19 cellular contexts compared by ENCODE assay signal in the genomic region with DNA sequence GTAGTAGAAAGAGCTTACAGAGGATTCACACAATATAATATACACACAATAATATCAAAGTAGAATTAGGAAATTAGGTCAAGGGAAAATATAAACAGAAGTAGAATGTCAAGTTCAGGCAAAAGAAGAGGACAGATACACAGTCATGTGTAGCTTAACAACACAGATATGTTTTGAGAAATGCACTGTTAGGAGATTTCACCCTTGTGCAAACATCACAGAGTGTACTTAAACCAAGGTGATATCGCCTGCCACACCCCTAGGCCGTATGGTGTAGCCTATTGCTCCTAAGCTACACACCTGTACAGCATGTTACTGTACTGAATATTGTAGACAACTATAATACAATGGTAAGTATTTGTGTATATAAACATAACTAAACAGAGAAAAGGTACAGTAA.
DNase-seq lines count a peak whose midpoint lies in the region; ATAC-seq and TF ChIP-seq lines count a peak whose summit lies in the region.
"Had no signal": no experiment of that assay in that cellular context is flagged by ENCODE, and none has a peak within 500 bp of the region (broad histone marks: within the 10 kb centered on the region; RNA-seq: fewer than 3 reads in every experiment).

No MANE protein-coding gene starts in this region.

- H2AFZ ChIP-seq in hepatocyte (no peak overlapping the region), smooth muscle cell (ENCODE audit: low read depth) (peak overlapping the region; percentile 90)

- TF ChIP-seq POLR2A in Peyer's patch (IDR thresholded peaks at IDR 0.05), result no peak

- H3K79me2 ChIP-seq in hepatocyte (no peaks in the 10 kb centered on the region), smooth muscle cell (ENCODE audit: low read depth) (no peaks in the 10 kb centered on the region)

- ATAC-seq in HG03045 (IDR thresholded peaks at IDR 0.05; ENCODE audit: unreplicated experiment), result no peak
- ATAC-seq in GM21515 (IDR thresholded peaks at IDR 0.05; ENCODE audit: unreplicated experiment), result no peak
- ATAC-seq: activated CD8-positive, alpha-beta T cell treated with anti-CD3 and anti-CD28 coated beads, Interleukin-2, amount 10 ng/mL, durations not matched to agents 7 days and 5 days had no signal

- no peak overlapping the region for H3K4me2 ChIP-seq in hepatocyte
- peak overlapping the region; percentile 50 for H3K4me2 ChIP-seq in smooth muscle cell
- H3K4me2 ChIP-seq: BLaER1 treated with 17β-estradiol and CSF1 and Interleukin-3, amounts not matched to agents 10 nM and 100 nM had no signal

- DNase-seq in DMS53 treated with DMSO at 0.1 percent for 48 hours (lab: John Stamatoyannopoulos, UW; ENCODE audit: unreplicated experiment) (peak; percentile 52), Peyer's patch (peak in 2 of 3 donors; percentile 57 to 77), hepatocyte (ENCODE audit: low spot score) (peak; percentile 44), smooth muscle cell (lab: John Stamatoyannopoulos, UW; ENCODE audit: unreplicated experiment) (no peak), dorsolateral prefrontal cortex (no peak), NCI-H1105 (lab: John Stamatoyannopoulos, UW) (no peak)
- DNase-seq: activated CD4-positive, CD25-positive, alpha-beta regulatory T cell treated with anti-CD3 and anti-CD28 coated beads, Interleukin-2, amount 50 U/mL, for 72 hours; activated CD8-positive, alpha-beta T cell treated with anti-CD3 and anti-CD28 coated beads, Interleukin-2, amount 10 ng/mL, durations not matched to agents 7 days and 5 days; activated gamma-delta T cell treated with Interleukin-2 at 50 U/mL for 16 hours; activated T-cell treated with anti-CD3 and anti-CD28 coated beads, Interleukin-2, amount 50 U/mL, for 1 hour; EL; endodermal cell; NCI-H1417 treated with DMSO at 0.1 percent for 48 hours; NCI-H2081 treated with DMSO at 0.1 percent for 48 hours; NCI-H446 had no signal

- no peaks in the 10 kb centered on the region for H4K20me1 ChIP-seq in hepatocyte (ENCODE audit: insufficient read depth, poor library complexity, severe bottlenecking)
- no peaks in the 10 kb centered on the region for H4K20me1 ChIP-seq in smooth muscle cell (ENCODE audit: low read depth)
- H4K20me1 ChIP-seq: BLaER1 treated with 17β-estradiol and CSF1 and Interleukin-3, amounts not matched to agents 10 nM and 100 nM had no signal

- no peaks in the 10 kb centered on the region for H3K27me3 ChIP-seq in Peyer's patch
- no peaks in the 10 kb centered on the region for H3K27me3 ChIP-seq in hepatocyte
- no peaks in the 10 kb centered on the region for H3K27me3 ChIP-seq in smooth muscle cell (ENCODE audit: low read depth)
- no peaks in the 10 kb centered on the region for H3K27me3 ChIP-seq in dorsolateral prefrontal cortex
- H3K27me3 ChIP-seq: BLaER1 treated with 17β-estradiol and CSF1 and Interleukin-3, amounts not matched to agents 10 nM and 100 nM had no signal

- no peak overlapping the region for H3K4me3 ChIP-seq in Peyer's patch
- H3K4me3 ChIP-seq in hepatocyte, result no peak overlapping the region
- H3K4me3 ChIP-seq in smooth muscle cell, result no peak overlapping the region
- H3K4me3 ChIP-seq in dorsolateral prefrontal cortex, result no peak overlapping the region
- H3K4me3 ChIP-seq: BLaER1 treated with 17β-estradiol and CSF1 and Interleukin-3, amounts not matched to agents 10 nM and 100 nM; coronary artery had no signal

- H3F3A ChIP-seq in smooth muscle cell (ENCODE audit: low read depth), result peaks cover 11% of the 10 kb centered on the region

- 45% methylated on average over 2 of the region's 2 CpGs for WGBS in hepatocyte (ENCODE audit: low lambda C conversion rate, missing lambda C conversion rate)
- 88% methylated on average over 2 of the region's 2 CpGs for WGBS in smooth muscle cell (ENCODE audit: low lambda C conversion rate)

- H3K4me1 ChIP-seq in Peyer's patch (peaks cover 0 to 7% (median 1%) of the 10 kb centered on the region in 4 donors), hepatocyte (ENCODE audit: insufficient read depth) (peaks cover 4% of the 10 kb centered on the region), smooth muscle cell (ENCODE audit: low read depth) (peaks cover 3% of the 10 kb centered on the region)

- intact Hi-C loops in dorsolateral prefrontal cortex (cut with DNase I), result no loop called here

- H3K36me3 ChIP-seq in Peyer's patch (no peaks in the 10 kb centered on the region), hepatocyte (replicated peaks; ENCODE audit: insufficient read depth, low read depth) (no peaks in the 10 kb centered on the region), smooth muscle cell (ENCODE audit: low read depth) (no peaks in the 10 kb centered on the region)
- H3K36me3 ChIP-seq: BLaER1 treated with 17β-estradiol and CSF1 and Interleukin-3, amounts not matched to agents 10 nM and 100 nM had no signal

- no peak for TF ChIP-seq CTCF in Peyer's patch (IDR thresholded peaks at IDR 0.05)
- no peak for TF ChIP-seq CTCF in hepatocyte (IDR thresholded peaks at IDR 0.05; ENCODE audit: poor library complexity)
- TF ChIP-seq CTCF in smooth muscle cell (IDR thresholded peaks at IDR 0.05; ENCODE audit: borderline replicate concordance, insufficient read depth, poor library complexity, severe bottlenecking), result no peak
- TF ChIP-seq CTCF in dorsolateral prefrontal cortex (IDR thresholded peaks at IDR 0.05 in 54 of 56, conservative IDR thresholded peaks at IDR 0.05 in 2 of 56; ENCODE audit: low read depth in 1 of 56, partially characterized antibody in 56 of 56), result no peak

- no peak overlapping the region for H3K9ac ChIP-seq in smooth muscle cell (ENCODE audit: low read depth)
- H3K9ac ChIP-seq: BLaER1 treated with 17β-estradiol and CSF1 and Interleukin-3, amounts not matched to agents 10 nM and 100 nM had no signal

- H3K27ac ChIP-seq in Peyer's patch (peak overlapping the region in 2 of 4 donors; percentile 53 to 57), hepatocyte (peak overlapping the region; percentile 75), smooth muscle cell (ENCODE audit: low read depth) (peak overlapping the region; percentile 70), dorsolateral prefrontal cortex (no peak overlapping the region)
- H3K27ac ChIP-seq: BLaER1 treated with 17β-estradiol and CSF1 and Interleukin-3, amounts not matched to agents 10 nM and 100 nM; coronary artery had no signal

- no peaks in the 10 kb centered on the region for H3K9me2 ChIP-seq in hepatocyte (replicated peaks; ENCODE audit: insufficient read depth)

- H3K9me3 ChIP-seq in Peyer's patch (no peaks in the 10 kb centered on the region), hepatocyte (ENCODE audit: low read depth) (no peaks in the 10 kb centered on the region), smooth muscle cell (replicated peaks; ENCODE audit: low read depth) (no peaks in the 10 kb centered on the region)
- H3K9me3 ChIP-seq: BLaER1 treated with 17β-estradiol and CSF1 and Interleukin-3, amounts not matched to agents 10 nM and 100 nM had no signal

Comparison
In these comparisons a context has a peak if more than half of its experiments do, and no peak if none do; other contexts are left out.
1. DNase-seq: peak in DMS53 treated with DMSO at 0.1 percent for 48 hours (single experiment), Peyer's patch (2 of 3) and hepatocyte (single experiment); none in smooth muscle cell (single experiment), dorsolateral prefrontal cortex (0 of 10) and NCI-H1105 (single experiment).
2. H3K27ac ChIP-seq: peak in hepatocyte (single experiment) and smooth muscle cell (single experiment); none in dorsolateral prefrontal cortex (0 of 59).